8 cellular contexts compared by ENCODE assay signal in genomic region chr10:125823663-125824251, GRCh38. TPM values are rescaled to one million over a fixed set of nuclear protein-coding genes. Genes with fewer than 3 reads are reported as not detected.
A peak's percentile ranks its signal among the peaks of the same experiment; 100 is the strongest.
DNase-seq lines count a peak whose midpoint lies in the region; ATAC-seq and TF ChIP-seq lines count a peak whose summit lies in the region.

No MANE protein-coding gene starts in this region.

- peak overlapping the region; percentile 82 for H4K12ac ChIP-seq in trophoblast cell (ENCODE audit: low read depth, low read length)

- H2BK120ac ChIP-seq in trophoblast cell (ENCODE audit: insufficient read depth, low read length, poor library complexity), result peak overlapping the region; percentile 97

- H3K27ac ChIP-seq in AG04450 (ENCODE audit: low read depth, low read length) (peak overlapping the region; percentile 97), RWPE2 (ENCODE audit: poor library complexity, severe bottlenecking) (peak overlapping the region; percentile 39), trophoblast cell (ENCODE audit: low read depth, low read length) (no peak overlapping the region)

- H3K79me1 ChIP-seq in trophoblast cell (ENCODE audit: low read length), result peaks cover 11% of the 10 kb centered on the region

- peak overlapping the region; percentile 64 for H2AFZ ChIP-seq in trophoblast cell (ENCODE audit: insufficient read depth, low read length, poor library complexity)

- CTCF ChIA-PET in AG04450 (lab: Charles Lee), result no interaction called here

- no CpG with 5 or more reads among the region's 20 CpGs for WGBS in trophoblast cell (ENCODE audit: extremely low coverage, insufficient coverage, insufficient read length)

- H2BK5ac ChIP-seq in trophoblast cell (ENCODE audit: low read depth, low read length, poor library complexity), result peak overlapping the region; percentile 25

- peak overlapping the region; percentile 97 for H3K9ac ChIP-seq in trophoblast cell (ENCODE audit: low read length)

- H3K4me1 ChIP-seq in RWPE2 (ENCODE audit: insufficient read depth, poor library complexity, severe bottlenecking) (peaks cover 9% of the 10 kb centered on the region), trophoblast cell (ENCODE audit: control insufficient read depth in 1 of 2, insufficient read depth in 2 of 2, low read length in 2 of 2) (peaks cover 0 to 4% of the 10 kb centered on the region in 2 experiments)

- no peak for TF ChIP-seq CTCF in AG04450 (IDR thresholded peaks at IDR 0.05; ENCODE audit: low read depth, low read length)
- no peak for TF ChIP-seq CTCF in RWPE2 (IDR thresholded peaks at IDR 0.05; ENCODE audit: poor library complexity, severe bottlenecking)
- no peak for TF ChIP-seq CTCF in endothelial cell (IDR thresholded peaks at IDR 0.05; ENCODE audit: unreplicated experiment)

- H2AK5ac ChIP-seq in trophoblast cell (ENCODE audit: low read length), result peak overlapping the region; percentile 59

- peaks cover 7% of the 10 kb centered on the region for H3K36me3 Mint-ChIP-seq in endothelial cell (ENCODE audit: low read depth, unreplicated experiment)

- no peak overlapping the region for H2BK12ac ChIP-seq in trophoblast cell (ENCODE audit: low read length)

- no peak for DNase-seq in AG04450 (ENCODE audit: low read depth, low spot score)
- no peak for DNase-seq in RWPE2 (ENCODE audit: low spot score)
- DNase-seq in endothelial cell (ENCODE audit: low spot score), result peak; percentile 12
- DNase-seq in trophoblast cell, result peak in 1 of 2 donors; percentile 17
- DNase-seq in medulla oblongata (ENCODE audit: extremely low spot score), result no peak
- DNase-seq in cerebellar nuclear complex (lab: John Stamatoyannopoulos, UW), result no peak

- POLR2A ChIA-PET in AG04450 (lab: Yijun Ruan, JAX), result interaction anchor here (0.6 to 1.3 kb wide), 2 partner anchors 15 to 34 kb away, joined by 3 to 6 read pairs; no protein-coding TSS in a partner anchor

- no peaks in the 10 kb centered on the region for H3K27me3 ChIP-seq in AG04450 (ENCODE audit: control insufficient read depth, insufficient read depth, low read length)
- no peaks in the 10 kb centered on the region for H3K27me3 ChIP-seq in RWPE2 (ENCODE audit: insufficient read depth, poor library complexity, severe bottlenecking)
- H3K27me3 ChIP-seq in trophoblast cell (ENCODE audit: insufficient read depth, low read length), result no peaks in the 10 kb centered on the region

- H3K4me1 Mint-ChIP-seq in endothelial cell (ENCODE audit: unreplicated experiment), result peaks cover 6% of the 10 kb centered on the region

- H3K79me2 ChIP-seq in trophoblast cell (ENCODE audit: control insufficient read depth, insufficient read depth, low read length, poor library complexity), result peaks cover 12% of the 10 kb centered on the region

- H3K14ac ChIP-seq in trophoblast cell (ENCODE audit: low read length), result peak overlapping the region; percentile 89

- H3K18ac ChIP-seq in trophoblast cell (ENCODE audit: low read length), result peak overlapping the region; percentile 75

- peak; percentile 1 for ATAC-seq in GM19463 (IDR thresholded peaks at IDR 0.05; ENCODE audit: unreplicated experiment)
- peak; percentile 3; the same call in 1 of the 3 replicates for ATAC-seq in RWPE2 (ENCODE audit: low read depth)
- ATAC-seq in HG03520 (IDR thresholded peaks at IDR 0.05; ENCODE audit: unreplicated experiment), result no peak

- no peak overlapping the region for H3K4me3 Mint-ChIP-seq in endothelial cell (ENCODE audit: unreplicated experiment)

- peaks cover 3% of the 10 kb centered on the region for H3K27me3 Mint-ChIP-seq in endothelial cell (ENCODE audit: unreplicated experiment)

- H3K4me3 ChIP-seq in AG04450 (ENCODE audit: low read depth, low read length), result peak overlapping the region; percentile 96
- H3K4me3 ChIP-seq in RWPE2 (ENCODE audit: severe bottlenecking), result peak overlapping the region; percentile 91
- peak overlapping the region; percentile 96 for H3K4me3 ChIP-seq in trophoblast cell (ENCODE audit: low read depth, low read length)

- no peak overlapping the region for H3K27ac Mint-ChIP-seq in endothelial cell (ENCODE audit: unreplicated experiment)

- H4K91ac ChIP-seq in trophoblast cell (ENCODE audit: low read depth, low read length), result peak overlapping the region; percentile 95

- H4K8ac ChIP-seq in trophoblast cell (ENCODE audit: low read depth, low read length), result peak overlapping the region; percentile 80

- no peaks in the 10 kb centered on the region for H3K9me3 Mint-ChIP-seq in endothelial cell (ENCODE audit: unreplicated experiment)

- peak overlapping the region; percentile 92 for H3K4me2 ChIP-seq in trophoblast cell (ENCODE audit: low read length)

- H3K9me3 ChIP-seq in AG04450 (ENCODE audit: control insufficient read depth, insufficient read depth, low read length) (no peaks in the 10 kb centered on the region), RWPE2 (ENCODE audit: severe bottlenecking) (no peaks in the 10 kb centered on the region), trophoblast cell (ENCODE audit: insufficient read depth, low read depth, low read length) (no peaks in the 10 kb centered on the region)

- H3K36me3 ChIP-seq in RWPE2 (ENCODE audit: low read depth) (peaks cover 47% of the 10 kb centered on the region), trophoblast cell (ENCODE audit: control insufficient read depth in 1 of 2, insufficient read depth in 2 of 2, low read length in 2 of 2) (peaks cover 6 to 13% of the 10 kb centered on the region in 2 experiments)

- peak overlapping the region; percentile 99 for H3K4ac ChIP-seq in trophoblast cell (ENCODE audit: low read depth, low read length)

- no peak overlapping the region for H3K23ac ChIP-seq in trophoblast cell (ENCODE audit: low read length)

RNA-seq across cellular contexts. Expression of gene BCCIP, which starts 0.4 kb away (rescaled TPM):
- 43.8 and 63.8 TPM in 2 replicates for polyA plus RNA-seq in AG04450 (2011; rRNA removed)
- polyA minus RNA-seq in AG04450 (2011; rRNA and poly(A)+ RNA removed), result 26.1 and 31.2 TPM in 2 replicates
- 39.4 TPM for total RNA-seq in endothelial cell (ENCODE audit: unreplicated experiment)
- polyA plus RNA-seq in trophoblast cell (2013), result 69.9 and 70.8 TPM in 2 replicates

RNA-seq across cellular contexts. Expression of gene UROS, which starts 0.7 kb away (rescaled TPM):
- polyA plus RNA-seq in AG04450 (2011; rRNA removed), result 61.1 and 65.9 TPM in 2 replicates
- polyA minus RNA-seq in AG04450 (2011; rRNA and poly(A)+ RNA removed), result 32.2 and 33.4 TPM in 2 replicates
- total RNA-seq in endothelial cell (ENCODE audit: unreplicated experiment), result 61.5 TPM
- polyA plus RNA-seq in trophoblast cell (2013), result 33.2 and 35.7 TPM in 2 replicates

RNA-seq across cellular contexts. Expression of gene MMP21, which starts 48.1 kb away (rescaled TPM):
- 0.07 TPM in 1 of 2 replicates, not detected in the other for polyA plus RNA-seq in AG04450 (2011; rRNA removed)
- polyA minus RNA-seq in AG04450 (2011; rRNA and poly(A)+ RNA removed), result not detected in 2 replicates
- total RNA-seq in endothelial cell (ENCODE audit: unreplicated experiment), result not detected
- 0.03 TPM in 1 of 2 replicates, not detected in the other for polyA plus RNA-seq in trophoblast cell (2013)

RNA-seq across cellular contexts. Expression of gene DHX32, which starts 57.3 kb away (rescaled TPM):
- 24.2 and 30.8 TPM in 2 replicates for polyA plus RNA-seq in AG04450 (2011; rRNA removed)
- 22.6 and 26.9 TPM in 2 replicates for polyA minus RNA-seq in AG04450 (2011; rRNA and poly(A)+ RNA removed)
- 54.0 TPM for total RNA-seq in endothelial cell (ENCODE audit: unreplicated experiment)
- polyA plus RNA-seq in trophoblast cell (2013), result 50.0 and 50.2 TPM in 2 replicates
